21 cellular contexts compared by ENCODE assay signal in genomic region chr22:26581026-26581425, GRCh38. TPM values are rescaled to one million over a fixed set of nuclear protein-coding genes. Genes with fewer than 3 reads are reported as not detected.
DNase-seq lines count a peak whose midpoint lies in the region; ATAC-seq, FAIRE-seq and TF ChIP-seq lines count a peak whose summit lies in the region.
"Had no signal": no experiment of that assay in that cellular context is flagged by ENCODE, and none has a peak within 500 bp of the region (broad histone marks: within the 10 kb centered on the region; RNA-seq: fewer than 3 reads in every experiment).

No MANE protein-coding gene starts in this region.

- ATAC-seq in stimulated activated naive CD8-positive, alpha-beta T cell treated with anti-CD3 and anti-CD28 coated beads, Interleukin-15, Interleukin-2, amounts not matched to agents 100 U/mL and 50 U/mL, for 24 hours: no peak
- ATAC-seq in T-helper 17 cell: no peak
- ATAC-seq: body of pancreas, esophagus mucosa, GM12878, sciatic nerve had no signal

- no peak for FAIRE-seq in H54 (lab: Jason Lieb, UNC)
- FAIRE-seq: G401.6, GM12878 had no signal

- H3K27me3 Mint-ChIP-seq in stimulated activated naive CD8-positive, alpha-beta T cell treated with anti-CD3 and anti-CD28 coated beads, Interleukin-15, Interleukin-2, amounts not matched to agents 100 ng/mL and 50 ng/mL, for 24 hours: no peaks in the 10 kb centered on the region
- H3K27me3 Mint-ChIP-seq in T-helper 17 cell (no peaks in the 10 kb centered on the region), glutamatergic neuron (ENCODE audit: unreplicated experiment) (peaks cover 6% of the 10 kb centered on the region), progenitor cell of endocrine pancreas (peaks cover 5% of the 10 kb centered on the region)

- H3K4me3 Mint-ChIP-seq in stimulated activated naive CD8-positive, alpha-beta T cell treated with anti-CD3 and anti-CD28 coated beads, Interleukin-15, Interleukin-2, amounts not matched to agents 100 ng/mL and 50 ng/mL, for 24 hours: no peak overlapping the region
- H3K4me3 Mint-ChIP-seq in T-helper 17 cell (peak overlapping the region; percentile 52), glutamatergic neuron (ENCODE audit: unreplicated experiment) (peak overlapping the region; percentile 13), progenitor cell of endocrine pancreas (ENCODE audit: low read depth) (no peak overlapping the region)

- H3K4me1 Mint-ChIP-seq in stimulated activated naive CD8-positive, alpha-beta T cell treated with anti-CD3 and anti-CD28 coated beads, Interleukin-15, Interleukin-2, amounts not matched to agents 100 ng/mL and 50 ng/mL, for 24 hours (ENCODE audit: low read depth): peaks cover 76% of the 10 kb centered on the region
- H3K4me1 Mint-ChIP-seq in T-helper 17 cell: peaks cover 50% of the 10 kb centered on the region
- H3K4me1 Mint-ChIP-seq in glutamatergic neuron (ENCODE audit: low read depth, unreplicated experiment): peaks cover 20% of the 10 kb centered on the region
- H3K4me1 Mint-ChIP-seq in progenitor cell of endocrine pancreas (ENCODE audit: low read depth): no peaks in the 10 kb centered on the region

- H3K9me3 ChIP-seq in T-helper 17 cell (ENCODE audit: control insufficient read depth, low read length, poor library complexity, severe bottlenecking): no peaks in the 10 kb centered on the region
- H3K9me3 ChIP-seq: body of pancreas had no signal

- DNase-seq in stimulated activated naive CD8-positive, alpha-beta T cell treated with anti-CD3 and anti-CD28 coated beads, Interleukin-15, Interleukin-2, amounts not matched to agents 100 U/mL and 50 U/mL, for 24 hours: no peak
- DNase-seq in T-helper 17 cell (no peak), glutamatergic neuron (no peak), progenitor cell of endocrine pancreas (ENCODE audit: low spot score, unreplicated experiment) (no peak), H54 (ENCODE audit: insufficient read length, low spot score) (no peak), RPMI8226 (no peak)
- DNase-seq in activated CD4-positive, CD25-positive, alpha-beta regulatory T cell (lab: John Stamatoyannopoulos, UW): no peak
- DNase-seq: activated effector memory CD4-positive, alpha-beta T cell treated with Interleukin-2 at 50 U/mL for 16 hours; body of pancreas; mammary epithelial cell; NCI-H1930; NCI-H526; stimulated activated CD4-positive, alpha-beta T cell treated with anti-CD3 and anti-CD28 coated beads, Interleukin-2, amount 100 ng/mL, for 24 hours; T1000 had no signal

- peak overlapping the region; percentile 74 for H3K27ac Mint-ChIP-seq in stimulated activated naive CD8-positive, alpha-beta T cell treated with anti-CD3 and anti-CD28 coated beads, Interleukin-15, Interleukin-2, amounts not matched to agents 100 ng/mL and 50 ng/mL, for 24 hours
- H3K27ac Mint-ChIP-seq in T-helper 17 cell: peak overlapping the region; percentile 93
- no peak overlapping the region for H3K27ac Mint-ChIP-seq in glutamatergic neuron (ENCODE audit: unreplicated experiment)
- no peak overlapping the region for H3K27ac Mint-ChIP-seq in progenitor cell of endocrine pancreas

- peaks cover 44% of the 10 kb centered on the region for H3K36me3 Mint-ChIP-seq in stimulated activated naive CD8-positive, alpha-beta T cell treated with anti-CD3 and anti-CD28 coated beads, Interleukin-15, Interleukin-2, amounts not matched to agents 100 ng/mL and 50 ng/mL, for 24 hours (ENCODE audit: low read depth)
- H3K36me3 Mint-ChIP-seq in T-helper 17 cell (ENCODE audit: low read depth) (peaks cover 2% of the 10 kb centered on the region), glutamatergic neuron (ENCODE audit: unreplicated experiment) (no peaks in the 10 kb centered on the region), progenitor cell of endocrine pancreas (ENCODE audit: insufficient read depth) (peaks cover 5% of the 10 kb centered on the region)

- TF ChIP-seq POLR2A in H54 (IDR thresholded peaks at IDR 0.05; ENCODE audit: low read depth, low read length): no peak

- no peaks in the 10 kb centered on the region for H3K9me3 Mint-ChIP-seq in stimulated activated naive CD8-positive, alpha-beta T cell treated with anti-CD3 and anti-CD28 coated beads, Interleukin-15, Interleukin-2, amounts not matched to agents 100 ng/mL and 50 ng/mL, for 24 hours
- H3K9me3 Mint-ChIP-seq in glutamatergic neuron (ENCODE audit: unreplicated experiment) (peaks cover 6% of the 10 kb centered on the region), progenitor cell of endocrine pancreas (ENCODE audit: low read depth) (no peaks in the 10 kb centered on the region)

- no peak for TF ChIP-seq CTCF in glutamatergic neuron (IDR thresholded peaks at IDR 0.05; ENCODE audit: partially characterized antibody, unreplicated experiment)
- no peak for TF ChIP-seq CTCF in progenitor cell of endocrine pancreas (IDR thresholded peaks at IDR 0.05; ENCODE audit: unreplicated experiment)

RNA-seq across cellular contexts. Expression of gene TPST2, which starts 8.9 kb away (rescaled TPM):
- 10 to 100 TPM; 18.2 to 40.7 TPM for total RNA-seq in T-helper 17 cell
- 10.6 TPM for total RNA-seq in glutamatergic neuron (ENCODE audit: unreplicated experiment)
- total RNA-seq in progenitor cell of endocrine pancreas: 16.6 and 19.1 TPM in 2 replicates

RNA-seq across cellular contexts. Expression of gene CRYBB1, which starts 36.8 kb away (rescaled TPM):
- not detected for total RNA-seq in T-helper 17 cell
- total RNA-seq in glutamatergic neuron (ENCODE audit: unreplicated experiment): not detected
- not detected in 2 replicates for total RNA-seq in progenitor cell of endocrine pancreas
- total RNA-seq: esophagus mucosa, mammary epithelial cell had no signal

RNA-seq across cellular contexts. Expression of gene CRYBA4, which starts 40.7 kb away (rescaled TPM):
- total RNA-seq in T-helper 17 cell: not detected
- total RNA-seq in glutamatergic neuron (ENCODE audit: unreplicated experiment): not detected
- not detected in 2 replicates for total RNA-seq in progenitor cell of endocrine pancreas
- total RNA-seq: body of pancreas, esophagus mucosa, mammary epithelial cell, OCI-LY7, sciatic nerve, temporal lobe had no signal

Comparison
In these comparisons a context has a peak if more than half of its experiments do, and no peak if none do; other contexts are left out.
1. H3K27ac Mint-ChIP-seq: peak in stimulated activated naive CD8-positive, alpha-beta T cell treated with anti-CD3 and anti-CD28 coated beads, Interleukin-15, Interleukin-2, amounts not matched to agents 100 ng/mL and 50 ng/mL, for 24 hours (single experiment) and T-helper 17 cell (single experiment); none in glutamatergic neuron (single experiment) and progenitor cell of endocrine pancreas (single experiment).
2. H3K4me3 Mint-ChIP-seq: peak in T-helper 17 cell (single experiment) and glutamatergic neuron (single experiment); none in stimulated activated naive CD8-positive, alpha-beta T cell treated with anti-CD3 and anti-CD28 coated beads, Interleukin-15, Interleukin-2, amounts not matched to agents 100 ng/mL and 50 ng/mL, for 24 hours (single experiment) and progenitor cell of endocrine pancreas (single experiment).